In the genomic region with DNA sequence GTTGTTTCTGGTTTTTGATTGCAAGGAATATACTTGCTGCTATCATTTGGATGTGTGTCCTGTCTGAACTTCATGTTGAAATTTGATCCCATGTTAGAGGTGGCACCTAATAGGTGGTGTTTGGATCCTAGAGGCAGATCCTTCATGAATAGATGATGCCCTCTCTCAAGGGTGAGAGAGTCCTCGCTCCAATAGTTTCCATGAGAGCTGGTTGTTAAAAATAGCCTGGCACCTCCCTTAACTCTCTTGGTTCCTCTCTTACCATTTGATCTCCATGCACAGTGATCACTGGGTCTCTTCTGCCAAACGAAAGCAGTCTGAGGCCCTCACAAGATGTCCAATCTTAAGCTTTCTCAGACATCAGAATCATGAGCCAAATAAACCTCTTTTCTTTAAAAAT, we compare ENCODE assay signal across 32 cellular contexts.
"Had no signal": no experiment of that assay in that cellular context is flagged by ENCODE, and none has a peak within 500 bp of the region (broad histone marks: within the 10 kb centered on the region; RNA-seq: fewer than 3 reads in every experiment).

No MANE protein-coding gene starts in this region.

- H3K27me3 ChIP-seq: adrenal gland, ascending aorta, body of pancreas, brain microvascular endothelial cell, breast epithelium, cardiac muscle cell had no signal

- H3K4me3 ChIP-seq: adrenal gland, ascending aorta, body of pancreas, breast epithelium, cardiac muscle cell had no signal

- ATAC-seq: activated naive CD4-positive, alpha-beta T cell treated with anti-CD3 and anti-CD28 coated beads, Interleukin-2, amount 50 U/mL, for 72 hours; activated naive CD8-positive, alpha-beta T cell treated with anti-CD3 and anti-CD28 coated beads, Interleukin-2, amount 50 U/mL, for 24 hours; activated T-cell treated with anti-CD3 and anti-CD28 coated beads, Interleukin-2, amount 50 U/mL, for 4 hours; activated T-cell treated with anti-CD3 and anti-CD28 coated beads, Interleukin-2, amount 50 U/mL, for 72 hours; activated T-helper 17 cell treated with anti-CD3 and anti-CD28 coated beads, Interleukin-2, amount 50 U/mL, for 72 hours; body of pancreas had no signal

- H3K9me3 ChIP-seq: adrenal gland, ascending aorta, body of pancreas, breast epithelium had no signal

- H3K4me1 ChIP-seq: adrenal gland, ascending aorta, body of pancreas, breast epithelium had no signal

- H3K27ac ChIP-seq: adrenal gland, ascending aorta, body of pancreas, brain microvascular endothelial cell, breast epithelium, cardiac muscle cell had no signal

- DNase-seq: activated effector memory CD4-positive, alpha-beta T cell treated with anti-CD3 and anti-CD28 coated beads, Interleukin-2, amount 50 U/mL, for 16 hours; activated effector memory CD4-positive, alpha-beta T cell treated with Interleukin-2 at 50 U/mL for 16 hours; activated gamma-delta T cell; activated gamma-delta T cell treated with Interleukin-2 at 50 U/mL for 16 hours; activated naive CD4-positive, alpha-beta T cell; activated naive CD4-positive, alpha-beta T cell treated with anti-CD3 and anti-CD28 coated beads for 36 hours; activated naive CD4-positive, alpha-beta T cell treated with anti-CD3 and anti-CD28 coated beads, Interleukin-2, amount 10 ng/mL, durations not matched to agents 7 days and 5 days; activated naive CD4-positive, alpha-beta T cell treated with anti-CD3 and anti-CD28 coated beads, Interleukin-2, amount 50 U/mL, for 16 hours; activated naive CD4-positive, alpha-beta T cell treated with Interleukin-2 at 50 U/mL for 16 hours; activated naive CD8-positive, alpha-beta T cell treated with anti-CD3 and anti-CD28 coated beads for 36 hours; activated naive CD8-positive, alpha-beta T cell treated with anti-CD3 and anti-CD28 coated beads, Interleukin-2, amount 10 ng/mL, durations not matched to agents 7 days and 5 days; activated naive CD8-positive, alpha-beta T cell treated with anti-CD3 and anti-CD28 coated beads, Interleukin-2, amount 50 U/mL, for 24 hours; activated T-cell treated with anti-CD3 and anti-CD28 coated beads, Interleukin-2, amount 50 U/mL, for 1 hour; activated T-cell treated with anti-CD3 and anti-CD28 coated beads, Interleukin-2, amount 50 U/mL, for 24 hours; activated T-cell treated with anti-CD3 and anti-CD28 coated beads, Interleukin-2, amount 50 U/mL, for 4 hours; activated T-cell treated with anti-CD3 and anti-CD28 coated beads, Interleukin-2, amount 50 U/mL, for 48 hours; activated T-cell treated with anti-CD3 and anti-CD28 coated beads, Interleukin-2, amount 50 U/mL, for 72 hours; adrenal gland; amniotic stem cell; amygdala; anterior cingulate cortex; aorta; body of pancreas; brain microvascular endothelial cell; caudate nucleus; central memory CD4-positive, alpha-beta T cell; cerebellar nuclear complex had no signal

- H3K36me3 ChIP-seq: adrenal gland, ascending aorta, brain microvascular endothelial cell, breast epithelium, cardiac muscle cell had no signal
